22 cellular contexts compared by ENCODE assay signal in the genomic region with DNA sequence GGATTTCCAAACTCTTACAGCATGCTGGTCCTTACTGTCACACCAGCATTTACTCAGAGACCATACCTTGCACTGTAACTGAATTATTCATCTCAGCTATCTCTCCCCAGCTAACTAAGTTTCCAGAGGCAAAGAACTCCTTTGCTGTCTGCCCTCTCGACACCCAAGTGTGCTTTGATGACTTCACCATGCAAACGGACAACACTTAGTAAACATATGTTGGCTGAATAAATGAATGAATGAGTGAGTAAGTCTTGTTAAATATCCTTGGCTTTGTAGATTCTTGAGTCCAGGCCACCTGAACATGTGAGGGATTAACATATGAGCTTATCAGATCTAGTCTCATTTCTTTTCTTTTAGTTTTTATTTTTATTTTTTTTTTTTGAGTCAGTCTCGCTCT.
"Had no signal": no experiment of that assay in that cellular context is flagged by ENCODE, and none has a peak within 500 bp of the region (broad histone marks: within the 10 kb centered on the region; RNA-seq: fewer than 3 reads in every experiment).

No MANE protein-coding gene starts in this region.

- H3K27ac ChIP-seq: hepatocyte, lower lobe of right lung, pancreas, psoas muscle, sigmoid colon, spleen, suprapubic skin, thoracic aorta, tibial artery, upper lobe of right lung had no signal

- H3K9me3 ChIP-seq: lower lobe of right lung, pancreas, psoas muscle, sigmoid colon, spleen, suprapubic skin, thoracic aorta, tibial artery, upper lobe of right lung had no signal

- ATAC-seq: left cardiac atrium; left ventricle myocardium superior; lower lobe of right lung; naive thymus-derived CD8-positive, alpha-beta T cell; psoas muscle; right cardiac atrium; stimulated activated effector memory CD8-positive, alpha-beta T cell treated with anti-CD3 and anti-CD28 coated beads, Interleukin-12 subunit alpha, Interleukin-12 subunit beta, amount 100 ng/mL, for 72 hours; upper lobe of right lung had no signal

- H3K36me3 ChIP-seq: lower lobe of right lung, sigmoid colon had no signal

- H3K27me3 ChIP-seq: hepatocyte, pancreas, sigmoid colon, spleen, suprapubic skin, tibial artery, upper lobe of right lung had no signal

- H3K4me3 ChIP-seq: hepatocyte, lower lobe of right lung, pancreas, psoas muscle, sigmoid colon, spleen, suprapubic skin, thoracic aorta, tibial artery, upper lobe of right lung had no signal

- DNase-seq: islet precursor cell; left cardiac atrium; left ventricle myocardium superior; lower lobe of right lung; mammary epithelial cell; mesenchymal stem cell; naive thymus-derived CD8-positive, alpha-beta T cell; nucleus accumbens; pancreas; posterior cingulate gyrus; psoas muscle; right cardiac atrium; sigmoid colon; spleen; stimulated activated CD4-positive, alpha-beta T cell treated with anti-CD3 and anti-CD28 coated beads, Interleukin-4, amount 100 ng/mL, for 24 hours; stimulated activated naive CD4-positive, alpha-beta T cell; tibial artery; upper lobe of right lung had no signal

- H3K4me1 ChIP-seq: lower lobe of right lung, sigmoid colon, suprapubic skin, tibial artery, upper lobe of right lung had no signal
